1 cellular context compared by ENCODE assay signal in genomic region chr6:134035823-134036296, GRCh38.
TF ChIP-seq lines count a peak whose summit lies in the region.

No MANE protein-coding gene starts in this region.

TF ChIP-seq in HepG2, 621 proteins besides CTCF, POLR2A, EP300 and RAD21 (continued from another document and continues in another):
- no peak for TF ChIP-seq PRDM15 (CRISPR knock-in tag; IDR thresholded peaks at IDR 0.05)
- no peak for TF ChIP-seq XRCC5 (optimal IDR thresholded peaks at IDR 0.05; ENCODE audit: low read length)
- no peak for TF ChIP-seq ADNP (CRISPR knock-in tag; IDR thresholded peaks at IDR 0.05)
- no peak for TF ChIP-seq STAG1 (CRISPR knock-in tag; IDR thresholded peaks at IDR 0.05)
- no peak for TF ChIP-seq SOX13 (IDR thresholded peaks at IDR 0.05)
- peak in 1 of 2 experiments; percentile 73; a peak in 2 of 4 replicates for TF ChIP-seq SOX13 (CRISPR knock-in tag; conservative IDR thresholded peaks at IDR 0.05 in 1 of 2, IDR thresholded peaks at IDR 0.05 in 1 of 2)
- no peak for TF ChIP-seq TEAD3 (CRISPR knock-in tag; optimal IDR thresholded peaks at IDR 0.05; ENCODE audit: borderline replicate concordance)
- TF ChIP-seq ZBTB2 (CRISPR knock-in tag; IDR thresholded peaks at IDR 0.05; ENCODE audit: low read depth), result no peak
- no peak for TF ChIP-seq ARNTL (CRISPR knock-in tag; IDR thresholded peaks at IDR 0.05)
- TF ChIP-seq ATF7 (IDR thresholded peaks at IDR 0.05), result no peak
- TF ChIP-seq ATF7 (CRISPR knock-in tag; IDR thresholded peaks at IDR 0.05), result no peak
- TF ChIP-seq SIN3A (IDR thresholded peaks at IDR 0.05; ENCODE audit: borderline replicate concordance, low read depth, low read length), result no peak
- TF ChIP-seq ETV5 (CRISPR knock-in tag; IDR thresholded peaks at IDR 0.05; ENCODE audit: borderline replicate concordance), result no peak
- no peak for TF ChIP-seq CREBL2 (CRISPR knock-in tag; IDR thresholded peaks at IDR 0.05; ENCODE audit: borderline replicate concordance)
- TF ChIP-seq CEBPG (CRISPR knock-in tag; IDR thresholded peaks at IDR 0.05), result no peak
- no peak for TF ChIP-seq PAXIP1 (CRISPR knock-in tag; conservative IDR thresholded peaks at IDR 0.05)
- TF ChIP-seq SMAD3 (CRISPR knock-in tag; IDR thresholded peaks at IDR 0.05), result no peak
- TF ChIP-seq ZNF343 (CRISPR knock-in tag; IDR thresholded peaks at IDR 0.05), result no peak
- TF ChIP-seq THAP8 (CRISPR knock-in tag; IDR thresholded peaks at IDR 0.05; ENCODE audit: borderline replicate concordance), result no peak
- no peak for TF ChIP-seq ZSCAN12 (CRISPR knock-in tag; IDR thresholded peaks at IDR 0.05)
- TF ChIP-seq ZNF768 (CRISPR knock-in tag; IDR thresholded peaks at IDR 0.05), result no peak
- no peak for TF ChIP-seq CREB3 (CRISPR knock-in tag; IDR thresholded peaks at IDR 0.05)
- no peak for TF ChIP-seq RXRB (CRISPR knock-in tag; IDR thresholded peaks at IDR 0.05; ENCODE audit: borderline replicate concordance)
- no peak for TF ChIP-seq ZNF607 (CRISPR knock-in tag; IDR thresholded peaks at IDR 0.05; ENCODE audit: borderline replicate concordance)
- peak; percentile 74 for TF ChIP-seq FOSL2 (CRISPR knock-in tag; IDR thresholded peaks at IDR 0.05)
- TF ChIP-seq BHLHE40 (IDR thresholded peaks at IDR 0.05; ENCODE audit: low read length), result peak; percentile 85
- no peak for TF ChIP-seq ARHGAP35 (CRISPR knock-in tag; IDR thresholded peaks at IDR 0.05; ENCODE audit: borderline replicate concordance)
- no peak for TF ChIP-seq ATF6 (CRISPR knock-in tag; conservative IDR thresholded peaks at IDR 0.05)
- no peak for TF ChIP-seq ZNF484 (CRISPR knock-in tag; IDR thresholded peaks at IDR 0.05; ENCODE audit: borderline replicate concordance, low read depth)
- TF ChIP-seq DBP (CRISPR knock-in tag; IDR thresholded peaks at IDR 0.05; ENCODE audit: not compliant biosample characterization), result no peak
- no peak for TF ChIP-seq SRSF1 (optimal IDR thresholded peaks at IDR 0.05; ENCODE audit: low read depth, low read length)
- TF ChIP-seq CAMTA2 (CRISPR knock-in tag; IDR thresholded peaks at IDR 0.05; ENCODE audit: borderline replicate concordance), result no peak
- no peak for TF ChIP-seq MXD4 (CRISPR knock-in tag; IDR thresholded peaks at IDR 0.05)
- peak; percentile 70; the same call in 1 of the 2 replicates for TF ChIP-seq SOX5 (CRISPR knock-in tag; IDR thresholded peaks at IDR 0.05; ENCODE audit: borderline replicate concordance)
- no peak for TF ChIP-seq BCL6 (CRISPR knock-in tag; IDR thresholded peaks at IDR 0.05)
- TF ChIP-seq ARID5B (CRISPR knock-in tag; IDR thresholded peaks at IDR 0.05), result peak; percentile 17; the same call in 1 of the 2 replicates
- TF ChIP-seq HOXA3 (CRISPR knock-in tag; IDR thresholded peaks at IDR 0.05), result no peak
- no peak for TF ChIP-seq ZBTB21 (CRISPR knock-in tag; IDR thresholded peaks at IDR 0.05)
- no peak for TF ChIP-seq RFXANK (CRISPR knock-in tag; IDR thresholded peaks at IDR 0.05)
- no peak for TF ChIP-seq FOXO4 (CRISPR knock-in tag; conservative IDR thresholded peaks at IDR 0.05)
- TF ChIP-seq PRDM4 (CRISPR knock-in tag; IDR thresholded peaks at IDR 0.05; ENCODE audit: borderline replicate concordance), result no peak
